1 cellular context compared by ENCODE assay signal in genomic region chr2:73931531-73932500, GRCh38.
TF ChIP-seq lines count a peak whose summit lies in the region.

No MANE protein-coding gene starts in this region.

TF ChIP-seq in GM23338, 12 proteins besides CTCF, POLR2A, EP300 and RAD21 (continued from another document):
- no peak for TF ChIP-seq ETS1 (IDR thresholded peaks at IDR 0.05)
